In genomic region chr20:1005452-1006027, GRCh38 we compare ENCODE assay signal across 8 cellular contexts. TPM values are rescaled to one million over a fixed set of nuclear protein-coding genes. Genes with fewer than 3 reads are reported as not detected.
A peak's percentile ranks its signal among the peaks of the same experiment; 100 is the strongest.
DNase-seq lines count a peak whose midpoint lies in the region; ATAC-seq and TF ChIP-seq lines count a peak whose summit lies in the region.

No MANE protein-coding gene starts in this region.

- H3K4me2 ChIP-seq in HCT116 (ENCODE audit: low read length), result peak overlapping the region; percentile 58

- peak; percentile 100 for ATAC-seq in HCT116
- ATAC-seq in GM18870 (IDR thresholded peaks at IDR 0.05; ENCODE audit: unreplicated experiment), result no peak

- H3K9me2 ChIP-seq in HCT116 (ENCODE audit: insufficient read depth), result no peaks in the 10 kb centered on the region

- no peaks in the 10 kb centered on the region for H3K9me3 Mint-ChIP-seq in nephron progenitor cell

- CTCF ChIA-PET in HCT116 (lab: Charles Lee), result interaction anchor here (1.0 kb wide), 1 partner anchor 103 kb away, joined by 3 read pairs; no protein-coding TSS in a partner anchor

- RAD21 ChIA-PET in HCT116 (lab: Charles Lee; ENCODE audit: low non-redundant PET in 1 of 2, low total read pairs in 2 of 2, uncharacterized antibody in 2 of 2, unreplicated experiment in 2 of 2), result no interaction called here

- no TSS peak for BruUV-seq in HCT116 (replicated peaks; lab: Mats Ljungman, UMichigan)

- intact Hi-C loops in HCT116 (cut with micrococcal nuclease), result no loop called here

- TF ChIP-seq POLR2A in HCT116 (IDR thresholded peaks at IDR 0.05; ENCODE audit: borderline replicate concordance, extremely low read depth, insufficient read depth, insufficient read length), result no peak

- peak overlapping the region; percentile 53 for H2AFZ ChIP-seq in HCT116 (ENCODE audit: low read depth, low read length, poor library complexity, severe bottlenecking)

- peaks cover 14% of the 10 kb centered on the region for H3K27me3 Mint-ChIP-seq in nephron progenitor cell (ENCODE audit: low read depth, poor library complexity)

- TF ChIP-seq CTCF in HCT116 (IDR thresholded peaks at IDR 0.05 in 2 of 3, conservative IDR thresholded peaks at IDR 0.05 in 1 of 3; ENCODE audit: borderline replicate concordance in 1 of 3, insufficient read depth in 1 of 3, low read depth in 2 of 3, low read length in 2 of 3) (no peak), nephron progenitor cell (IDR thresholded peaks at IDR 0.05) (no peak)

- H4K20me1 ChIP-seq in HCT116 (ENCODE audit: insufficient read depth), result no peaks in the 10 kb centered on the region

- H3K27me3 ChIP-seq in HCT116 (ENCODE audit: insufficient read depth, low read length), result peaks cover 9% of the 10 kb centered on the region
- peaks cover 6% of the 10 kb centered on the region for H3K27me3 ChIP-seq in effector memory CD4-positive, alpha-beta T cell (replicated peaks; ENCODE audit: control insufficient read depth, insufficient read depth, low read length, poor library complexity, severe bottlenecking)

- in situ Hi-C loops in G401 (cut with HindIII; ENCODE audit: low sequenced_read_pairs), result no loop called here

- peaks cover 0 to 5% of the 10 kb centered on the region in 2 experiments; a peak in 2 of 4 replicates for H3K4me1 ChIP-seq in HCT116 (ENCODE audit: control insufficient read depth in 1 of 2, insufficient read depth in 2 of 2, low read length in 2 of 2)
- H3K4me1 ChIP-seq in effector memory CD4-positive, alpha-beta T cell (ENCODE audit: control insufficient read depth, insufficient read depth, low read length, poor library complexity, severe bottlenecking), result no peaks in the 10 kb centered on the region

- no peaks in the 10 kb centered on the region for H3K9me3 ChIP-seq in HCT116 (ENCODE audit: control insufficient read depth in 1 of 2, insufficient read depth in 1 of 2, low read depth in 1 of 2, low read length in 2 of 2)
- H3K9me3 ChIP-seq in effector memory CD4-positive, alpha-beta T cell (ENCODE audit: control insufficient read depth, low read length), result no peaks in the 10 kb centered on the region

- no peaks in the 10 kb centered on the region for H3K36me3 Mint-ChIP-seq in nephron progenitor cell (ENCODE audit: low read depth)

- DNase-seq in G401 (ENCODE audit: low spot score), result peak; percentile 8
- DNase-seq in HCT116 (ENCODE audit: low read depth, low spot score), result peak; percentile 63
- DNase-seq in NCI-H524 (lab: John Stamatoyannopoulos, UW), result peak; percentile 59 to 83
- peak; percentile 34 for DNase-seq in astrocyte of the hippocampus (ENCODE audit: low read depth, low spot score)
- DNase-seq in nephron progenitor cell, result peak; percentile 52
- no peak for DNase-seq in globus pallidus (ENCODE audit: low spot score)
- DNase-seq in effector memory CD4-positive, alpha-beta T cell, result no peak

- no peaks in the 10 kb centered on the region for H3K79me2 ChIP-seq in HCT116 (ENCODE audit: insufficient read depth, low read length)

- no peak overlapping the region for H3K27ac Mint-ChIP-seq in nephron progenitor cell

- H3K27ac ChIP-seq in HCT116 (ENCODE audit: low read depth, low read length), result no peak overlapping the region
- no peak overlapping the region for H3K27ac ChIP-seq in effector memory CD4-positive, alpha-beta T cell (ENCODE audit: insufficient read depth, low read length, poor library complexity, severe bottlenecking)

- TF ChIP-seq RAD21 in HCT116 (IDR thresholded peaks at IDR 0.05; ENCODE audit: low read depth), result no peak

- no peak overlapping the region for H3K9ac ChIP-seq in HCT116 (ENCODE audit: low read length)

- H3K4me3 Mint-ChIP-seq in nephron progenitor cell, result no peak overlapping the region

- H3K4me3 ChIP-seq in HCT116 (replicated peaks in 1 of 2; ENCODE audit: low read depth in 1 of 2, low read length in 2 of 2), result peak overlapping the region; percentile 5 to 13; a peak in 2 of 4 replicates
- no peak overlapping the region for H3K4me3 ChIP-seq in effector memory CD4-positive, alpha-beta T cell (ENCODE audit: insufficient read depth, low read depth, low read length, poor library complexity, severe bottlenecking)

- H3K36me3 ChIP-seq in HCT116 (ENCODE audit: control insufficient read depth in 1 of 2, insufficient read depth in 2 of 2, low read length in 2 of 2), result no peaks in the 10 kb centered on the region
- H3K36me3 ChIP-seq in effector memory CD4-positive, alpha-beta T cell (ENCODE audit: control insufficient read depth, insufficient read depth, low read length), result no peaks in the 10 kb centered on the region

- H3K4me1 Mint-ChIP-seq in nephron progenitor cell, result peaks cover 17% of the 10 kb centered on the region

- POLR2A ChIA-PET in HCT116 (lab: Charles Lee), result no interaction called here

TF ChIP-seq in HCT116, 20 proteins besides CTCF, POLR2A, EP300 and RAD21:
- TF ChIP-seq CBX3 (IDR thresholded peaks at IDR 0.05; ENCODE audit: low read depth) (no peak), TCF7L2 (IDR thresholded peaks at IDR 0.05; ENCODE audit: borderline replicate concordance, extremely low read depth, insufficient read depth, insufficient read length) (no peak), SP1 (IDR thresholded peaks at IDR 0.05; ENCODE audit: low read depth) (peak; percentile 75), ELF1 (IDR thresholded peaks at IDR 0.05; ENCODE audit: borderline replicate concordance, low read depth) (0 out of 2 replicates have a peak, but pooled peaks have one; percentile 28), EGR1 (IDR thresholded peaks at IDR 0.05; ENCODE audit: low read depth) (no peak)

RNA-seq across cellular contexts. Expression of gene RSPO4, which starts 3.4 kb away (rescaled TPM):
- total RNA-seq in G401 (2014; rRNA removed; shearing (Covaris generic)), result not detected in 2 replicates
- total RNA-seq in HCT116 (2021; ENCODE audit: unreplicated experiment), result 0.84 TPM
- polyA plus RNA-seq in HCT116 (2012), result 1.2 and 1.3 TPM in 2 replicates

Comparison
In these comparisons a context has a peak if more than half of its experiments do, and no peak if none do; other contexts are left out.
1. DNase-seq: peak in G401 (single experiment), HCT116 (single experiment), NCI-H524 (2 of 2), astrocyte of the hippocampus (single experiment) and nephron progenitor cell (single experiment); none in globus pallidus (single experiment) and effector memory CD4-positive, alpha-beta T cell (0 of 3).